In the genomic region with DNA sequence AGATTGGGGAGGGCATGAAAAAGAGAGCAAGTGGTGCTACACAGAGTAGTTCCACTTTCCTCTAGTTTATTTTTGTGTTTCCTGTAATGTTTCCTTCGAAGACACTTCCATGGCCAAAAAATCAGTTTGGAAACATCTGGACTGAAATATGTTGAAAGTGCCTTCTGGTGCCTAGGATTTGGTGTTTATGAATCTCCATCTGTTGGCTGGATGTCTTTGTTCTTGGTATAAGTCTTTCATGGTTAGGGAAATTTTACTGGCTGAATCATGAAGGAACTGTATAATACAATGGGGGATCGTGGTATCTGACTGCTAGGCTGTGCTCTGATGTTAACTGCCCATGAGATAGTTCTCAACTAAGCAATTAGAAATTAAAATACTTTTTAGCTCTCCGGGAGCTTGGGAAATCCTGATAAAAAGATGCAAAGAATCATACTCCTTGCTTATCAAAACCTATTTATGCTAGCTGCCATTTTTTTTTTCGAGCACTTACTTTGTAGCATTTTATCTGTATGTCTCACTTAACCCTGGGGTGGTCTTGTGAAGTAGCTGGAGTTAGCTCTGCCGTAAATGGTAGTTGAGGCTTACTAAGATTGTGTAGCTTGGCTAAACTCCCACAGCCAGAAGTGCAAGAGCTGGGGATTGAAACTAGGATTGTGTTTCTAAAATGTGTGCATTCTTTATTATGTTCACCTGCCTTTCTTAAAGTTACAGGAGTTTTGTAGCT, we compare ENCODE assay signal across 9 cellular contexts. TPM values are rescaled to one million over a fixed set of nuclear protein-coding genes. Genes with fewer than 3 reads are reported as not detected.
DNase-seq lines count a peak whose midpoint lies in the region; ATAC-seq and TF ChIP-seq lines count a peak whose summit lies in the region.
"Had no signal": no experiment of that assay in that cellular context is flagged by ENCODE, and none has a peak within 500 bp of the region (broad histone marks: within the 10 kb centered on the region; RNA-seq: fewer than 3 reads in every experiment).

No MANE protein-coding gene starts in this region.

- DNase-seq in GM06990 (ENCODE audit: extremely low read depth, insufficient read length) (no peak), MV-4-11 (lab: John Stamatoyannopoulos, UW) (peak; percentile 16), esophagus muscularis mucosa (ENCODE audit: extremely low spot score) (no peak), gastrocnemius medialis (no peak), GM03348 (ENCODE audit: low spot score) (no peak), T-helper 2 cell (no peak)

- H3K4me1 ChIP-seq in esophagus muscularis mucosa (peaks cover 77 to 92% (median 86%) of the 10 kb centered on the region in 4 donors), gastrocnemius medialis (peaks cover 41 to 46% of the 10 kb centered on the region in 2 donors)

- ATAC-seq in gastrocnemius medialis, result peak; percentile 28 to 42
- no peak for ATAC-seq in GM18517 (IDR thresholded peaks at IDR 0.05; ENCODE audit: unreplicated experiment)
- ATAC-seq in GM21723 (IDR thresholded peaks at IDR 0.05; ENCODE audit: unreplicated experiment), result no peak
- ATAC-seq: HCT116 had no signal

- H3K27me3 ChIP-seq in GM06990 (replicated peaks; ENCODE audit: control insufficient read depth, insufficient read depth, low read length) (no peaks in the 10 kb centered on the region), esophagus muscularis mucosa (no peaks in the 10 kb centered on the region), gastrocnemius medialis (no peaks in the 10 kb centered on the region)

- H3K9me3 ChIP-seq in esophagus muscularis mucosa, result no peaks in the 10 kb centered on the region
- H3K9me3 ChIP-seq in gastrocnemius medialis, result no peaks in the 10 kb centered on the region

- TF ChIP-seq POLR2A in esophagus muscularis mucosa (IDR thresholded peaks at IDR 0.05; ENCODE audit: low read depth), result no peak
- no peak for TF ChIP-seq POLR2A in gastrocnemius medialis (IDR thresholded peaks at IDR 0.05)

- H3K4me3 ChIP-seq in GM06990 (replicated peaks; ENCODE audit: low read depth, low read length) (peak overlapping the region; percentile 23), esophagus muscularis mucosa (no peak overlapping the region), gastrocnemius medialis (no peak overlapping the region)

- TF ChIP-seq CTCF in GM06990 (IDR thresholded peaks at IDR 0.05; ENCODE audit: insufficient read depth, low read length, poor library complexity, severe bottlenecking) (no peak), esophagus muscularis mucosa (IDR thresholded peaks at IDR 0.05) (no peak), gastrocnemius medialis (IDR thresholded peaks at IDR 0.05 in 4 of 5, conservative IDR thresholded peaks at IDR 0.05 in 1 of 5) (no peak)

- H3K36me3 ChIP-seq in GM06990 (ENCODE audit: control insufficient read depth, insufficient read depth, low read length) (no peaks in the 10 kb centered on the region; the same call in 1 of the 2 replicates), esophagus muscularis mucosa (no peaks in the 10 kb centered on the region), gastrocnemius medialis (no peaks in the 10 kb centered on the region)

- 53% methylated on average over 5 of the region's 5 CpGs for WGBS in esophagus muscularis mucosa

- H3K27ac ChIP-seq in esophagus muscularis mucosa (replicated peaks in 1 of 4), result peak overlapping the region; percentile 52 to 74 (median 60)
- H3K27ac ChIP-seq in gastrocnemius medialis, result no peak overlapping the region

- in situ Hi-C loops in gastrocnemius medialis (cut with MboI; ENCODE audit: low sequenced_read_pairs in 4 of 4), result no loop called here

- intact Hi-C loops in esophagus muscularis mucosa (cut with DNase I), result no loop called here
- intact Hi-C loops in gastrocnemius medialis (cut with DNase I; ENCODE audit: low total_unique reads), result no loop called here

- no peak for TF ChIP-seq EP300 in esophagus muscularis mucosa (IDR thresholded peaks at IDR 0.05)

RNA-seq across cellular contexts. Expression of a gene that starts 22.0 kb away (rescaled TPM):
- total RNA-seq in esophagus muscularis mucosa (100 to 1,000 TPM; 232 to 323 (median 284) TPM), gastrocnemius medialis (100 to 1,000 TPM; 127 to 481 (median 172) TPM)

Comparison
In these comparisons a context has a peak if more than half of its experiments do, and no peak if none do; other contexts are left out.
1. H3K27ac ChIP-seq: peak in esophagus muscularis mucosa (4 of 4); none in gastrocnemius medialis (0 of 4).
2. ATAC-seq: peak in gastrocnemius medialis (2 of 2); none in GM18517 (single experiment) and GM21723 (single experiment).